14 cellular contexts compared by ENCODE assay signal in genomic region chr7:20737840-20738448, GRCh38. TPM values are rescaled to one million over a fixed set of nuclear protein-coding genes. Genes with fewer than 3 reads are reported as not detected.
DNase-seq lines count a peak whose midpoint lies in the region; ATAC-seq and TF ChIP-seq lines count a peak whose summit lies in the region.
"Had no signal": no experiment of that assay in that cellular context is flagged by ENCODE, and none has a peak within 500 bp of the region (broad histone marks: within the 10 kb centered on the region; RNA-seq: fewer than 3 reads in every experiment).

No MANE protein-coding gene starts in this region.

- H3K27ac ChIP-seq in VCaP = peak overlapping the region; percentile 84
- H3K27ac ChIP-seq: right atrium auricular region, thyroid gland had no signal

- DNase-seq in GM12865 (ENCODE audit: low read depth) (peak; percentile 30), NCI-H226 (no peak), H4 (ENCODE audit: low spot score) (no peak), NCI-H524 (lab: John Stamatoyannopoulos, UW) (no peak)
- no peak for DNase-seq in natural killer cell treated with Interleukin-12 subunit alpha and Interleukin-12 subunit beta and Interleukin-15 and Interleukin-18, amount 100 ng/mL, for 72 hours (ENCODE audit: low spot score)
- DNase-seq: activated CD4-positive, alpha-beta T cell treated with anti-CD3 and anti-CD28 coated beads, Interleukin-2, amount 50 U/mL, for 1 hour; activated naive CD4-positive, alpha-beta T cell; caudate nucleus; thyroid gland had no signal

- ATAC-seq in GM21381 (IDR thresholded peaks at IDR 0.05; ENCODE audit: unreplicated experiment) = peak; percentile 73
- peak; percentile 63 for ATAC-seq in HG03342 (IDR thresholded peaks at IDR 0.05; ENCODE audit: unreplicated experiment)
- ATAC-seq in natural killer cell treated with Interleukin-12 subunit alpha and Interleukin-12 subunit beta and Interleukin-15 and Interleukin-18, amount 100 ng/mL, for 72 hours = no peak

- no peak overlapping the region; the same call in 1 of the 2 replicates for H3K4me3 ChIP-seq in GM12865 (ENCODE audit: low read depth, low read length)
- H3K4me3 ChIP-seq: right atrium auricular region, thyroid gland had no signal

- no peaks in the 10 kb centered on the region for H3K4me1 Mint-ChIP-seq in natural killer cell treated with Interleukin-12 subunit alpha and Interleukin-12 subunit beta and Interleukin-15 and Interleukin-18, amount 100 ng/mL, for 72 hours (ENCODE audit: low read depth in 2 of 2)

- TF ChIP-seq CTCF in GM12865 (IDR thresholded peaks at IDR 0.05; ENCODE audit: insufficient read depth, low read depth, low read length, missing control alignments) = no peak
- no peak for TF ChIP-seq CTCF in VCaP (conservative IDR thresholded peaks at IDR 0.05)

- H3K27ac Mint-ChIP-seq in natural killer cell treated with Interleukin-12 subunit alpha and Interleukin-12 subunit beta and Interleukin-15 and Interleukin-18, amount 100 ng/mL, for 72 hours = no peak overlapping the region

- peaks cover 0 to 3% of the 10 kb centered on the region in 2 donors for H3K27me3 Mint-ChIP-seq in natural killer cell treated with Interleukin-12 subunit alpha and Interleukin-12 subunit beta and Interleukin-15 and Interleukin-18, amount 100 ng/mL, for 72 hours

- H3K4me3 Mint-ChIP-seq in natural killer cell treated with Interleukin-12 subunit alpha and Interleukin-12 subunit beta and Interleukin-15 and Interleukin-18, amount 100 ng/mL, for 72 hours = no peak overlapping the region

- H3K36me3 Mint-ChIP-seq in natural killer cell treated with Interleukin-12 subunit alpha and Interleukin-12 subunit beta and Interleukin-15 and Interleukin-18, amount 100 ng/mL, for 72 hours = no peaks in the 10 kb centered on the region

- H3K9me3 Mint-ChIP-seq in natural killer cell treated with Interleukin-12 subunit alpha and Interleukin-12 subunit beta and Interleukin-15 and Interleukin-18, amount 100 ng/mL, for 72 hours = peaks cover 5% of the 10 kb centered on the region

RNA-seq across cellular contexts. Expression of gene SP8, which starts 48.7 kb away (rescaled TPM):
- total RNA-seq in natural killer cell treated with Interleukin-12 subunit alpha and Interleukin-12 subunit beta and Interleukin-15 and Interleukin-18, amount 100 ng/mL, for 72 hours = not detected
- total RNA-seq in H4 (2014; rRNA removed; shearing (Covaris generic)) = 0.08 and 0.64 TPM in 2 replicates
- total RNA-seq: fibroblast of lung, right atrium auricular region, thyroid gland had no signal

Comparison
In these comparisons a context has a peak if more than half of its experiments do, and no peak if none do; other contexts are left out.
1. ATAC-seq: peak in GM21381 (single experiment) and HG03342 (single experiment); none in natural killer cell treated with Interleukin-12 subunit alpha and Interleukin-12 subunit beta and Interleukin-15 and Interleukin-18, amount 100 ng/mL, for 72 hours (0 of 2).